Comparison of ENCODE assay signal across 24 cellular contexts in genomic region chr3:86856711-86857110, GRCh38.
DNase-seq lines count a peak whose midpoint lies in the region; TF ChIP-seq lines count a peak whose summit lies in the region.
"Had no signal": no experiment of that assay in that cellular context is flagged by ENCODE, and none has a peak within 500 bp of the region (broad histone marks: within the 10 kb centered on the region; RNA-seq: fewer than 3 reads in every experiment).

No MANE protein-coding gene starts in this region.

- H3K36me3 Mint-ChIP-seq in nephron progenitor cell (ENCODE audit: low read depth) = no peaks in the 10 kb centered on the region
- H3K36me3 Mint-ChIP-seq: CD14-positive monocyte; CD4-positive, alpha-beta memory T cell; CD4-positive, CD25-positive, alpha-beta regulatory T cell; CD8-positive, alpha-beta memory T cell; CD8-positive, alpha-beta T cell had no signal

- no peak for TF ChIP-seq CTCF in nephron progenitor cell (IDR thresholded peaks at IDR 0.05)

- peak overlapping the region; percentile 1 for H3K27ac Mint-ChIP-seq in nephron progenitor cell
- H3K27ac Mint-ChIP-seq: B cell; CD14-positive monocyte; CD4-positive, alpha-beta memory T cell; CD4-positive, alpha-beta T cell; CD4-positive, CD25-positive, alpha-beta regulatory T cell; CD8-positive, alpha-beta memory T cell; CD8-positive, alpha-beta T cell had no signal

- H3K9me3 Mint-ChIP-seq in nephron progenitor cell = no peaks in the 10 kb centered on the region
- H3K9me3 Mint-ChIP-seq: CD4-positive, alpha-beta T cell; CD8-positive, alpha-beta T cell had no signal

- no peaks in the 10 kb centered on the region for H3K4me1 Mint-ChIP-seq in nephron progenitor cell
- H3K4me1 Mint-ChIP-seq: B cell; CD14-positive monocyte; CD4-positive, alpha-beta memory T cell; CD4-positive, CD25-positive, alpha-beta regulatory T cell; CD8-positive, alpha-beta memory T cell had no signal

- DNase-seq in nephron progenitor cell = no peak
- no peak for DNase-seq in activated CD4-positive, CD25-positive, alpha-beta regulatory T cell treated with anti-CD3 and anti-CD28 coated beads, Interleukin-2, amount 50 U/mL, for 72 hours
- DNase-seq: 8988T; ACHN; AML-193; BE2C; C1 segment of cervical spinal cord; Caco-2; Calu3; CD4-positive, alpha-beta memory T cell; CD4-positive, alpha-beta T cell; CD4-positive, CD25-positive, alpha-beta regulatory T cell; CD8-positive, alpha-beta memory T cell; CD8-positive, alpha-beta T cell; COR-L47; DMS 273 treated with DMSO at 0.1 percent for 48 hours; DMS153; DMS53; DMS79; DMS79 treated with DMSO at 0.1 percent for 48 hours; DND-41; EL had no signal

- H3K4me3 Mint-ChIP-seq in nephron progenitor cell = no peak overlapping the region
- H3K4me3 Mint-ChIP-seq: B cell; CD14-positive monocyte; CD4-positive, alpha-beta memory T cell; CD4-positive, alpha-beta T cell; CD4-positive, CD25-positive, alpha-beta regulatory T cell; CD8-positive, alpha-beta memory T cell; CD8-positive, alpha-beta T cell had no signal

- no peaks in the 10 kb centered on the region for H3K27me3 Mint-ChIP-seq in nephron progenitor cell (ENCODE audit: low read depth, poor library complexity)
- H3K27me3 Mint-ChIP-seq: B cell; CD4-positive, alpha-beta memory T cell; CD4-positive, alpha-beta T cell; CD4-positive, CD25-positive, alpha-beta regulatory T cell; CD8-positive, alpha-beta memory T cell had no signal
